In genomic region chr20:37881601-37882343, GRCh38 we compare ENCODE assay signal across 1 cellular context.
TF ChIP-seq lines count a peak whose summit lies in the region.

No MANE protein-coding gene starts in this region.

TF ChIP-seq in HepG2, 621 proteins besides CTCF, POLR2A, EP300 and RAD21 (continued from another document):
- TF ChIP-seq STAT6 (CRISPR knock-in tag; IDR thresholded peaks at IDR 0.05; ENCODE audit: borderline replicate concordance) (no peak), ZNF138 (CRISPR knock-in tag; IDR thresholded peaks at IDR 0.05; ENCODE audit: low read depth) (no peak; the same call in 1 of the 2 replicates), NCOA5 (CRISPR knock-in tag; IDR thresholded peaks at IDR 0.05) (no peak), NFYB (CRISPR knock-in tag; IDR thresholded peaks at IDR 0.05) (peak; percentile 22; the same call in 1 of the 2 replicates), YEATS4 (CRISPR knock-in tag; IDR thresholded peaks at IDR 0.05; ENCODE audit: borderline replicate concordance) (no peak; the same call in 1 of the 2 replicates), MTA1 (CRISPR knock-in tag; IDR thresholded peaks at IDR 0.05; ENCODE audit: borderline replicate concordance) (peak; percentile 46), HOXA9 (CRISPR knock-in tag; IDR thresholded peaks at IDR 0.05; ENCODE audit: borderline replicate concordance) (0 out of 2 replicates have a peak, but pooled peaks have one; percentile 51), HMG20B (CRISPR knock-in tag; conservative IDR thresholded peaks at IDR 0.05) (no peak), RARG (CRISPR knock-in tag; IDR thresholded peaks at IDR 0.05; ENCODE audit: low read depth) (no peak; the same call in 1 of the 2 replicates), ZNF292 (CRISPR knock-in tag; IDR thresholded peaks at IDR 0.05; ENCODE audit: borderline replicate concordance, low read depth) (0 out of 2 replicates have a peak, but pooled peaks have one; percentile 63), CEBPG (CRISPR knock-in tag; IDR thresholded peaks at IDR 0.05) (no peak)
- TF ChIP-seq, protein P1, sequence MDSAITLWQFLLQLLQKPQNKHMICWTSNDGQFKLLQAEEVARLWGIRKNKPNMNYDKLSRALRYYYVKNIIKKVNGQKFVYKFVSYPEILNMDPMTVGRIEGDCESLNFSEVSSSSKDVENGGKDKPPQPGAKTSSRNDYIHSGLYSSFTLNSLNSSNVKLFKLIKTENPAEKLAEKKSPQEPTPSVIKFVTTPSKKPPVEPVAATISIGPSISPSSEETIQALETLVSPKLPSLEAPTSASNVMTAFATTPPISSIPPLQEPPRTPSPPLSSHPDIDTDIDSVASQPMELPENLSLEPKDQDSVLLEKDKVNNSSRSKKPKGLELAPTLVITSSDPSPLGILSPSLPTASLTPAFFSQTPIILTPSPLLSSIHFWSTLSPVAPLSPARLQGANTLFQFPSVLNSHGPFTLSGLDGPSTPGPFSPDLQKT (CRISPR knock-in tag; IDR thresholded peaks at IDR 0.05; ENCODE audit: borderline replicate concordance) = no peak
- TF ChIP-seq, protein P2, sequence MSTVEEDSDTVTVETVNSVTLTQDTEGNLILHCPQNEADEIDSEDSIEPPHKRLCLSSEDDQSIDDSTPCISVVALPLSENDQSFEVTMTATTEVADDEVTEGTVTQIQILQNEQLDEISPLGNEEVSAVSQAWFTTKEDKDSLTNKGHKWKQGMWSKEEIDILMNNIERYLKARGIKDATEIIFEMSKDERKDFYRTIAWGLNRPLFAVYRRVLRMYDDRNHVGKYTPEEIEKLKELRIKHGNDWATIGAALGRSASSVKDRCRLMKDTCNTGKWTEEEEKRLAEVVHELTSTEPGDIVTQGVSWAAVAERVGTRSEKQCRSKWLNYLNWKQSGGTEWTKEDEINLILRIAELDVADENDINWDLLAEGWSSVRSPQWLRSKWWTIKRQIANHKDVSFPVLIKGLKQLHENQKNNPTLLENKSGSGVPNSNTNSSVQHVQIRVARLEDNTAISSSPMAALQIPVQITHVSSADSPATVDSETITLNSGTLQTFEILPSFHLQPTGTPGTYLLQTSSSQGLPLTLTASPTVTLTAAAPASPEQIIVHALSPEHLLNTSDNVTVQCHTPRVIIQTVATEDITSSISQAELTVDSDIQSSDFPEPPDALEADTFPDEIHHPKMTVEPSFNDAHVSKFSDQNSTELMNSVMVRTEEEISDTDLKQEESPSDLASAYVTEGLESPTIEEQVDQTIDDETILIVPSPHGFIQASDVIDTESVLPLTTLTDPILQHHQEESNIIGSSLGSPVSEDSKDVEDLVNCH (CRISPR knock-in tag; IDR thresholded peaks at IDR 0.05) = no peak
